Comparison of ENCODE assay signal across 8 cellular contexts in the genomic region with DNA sequence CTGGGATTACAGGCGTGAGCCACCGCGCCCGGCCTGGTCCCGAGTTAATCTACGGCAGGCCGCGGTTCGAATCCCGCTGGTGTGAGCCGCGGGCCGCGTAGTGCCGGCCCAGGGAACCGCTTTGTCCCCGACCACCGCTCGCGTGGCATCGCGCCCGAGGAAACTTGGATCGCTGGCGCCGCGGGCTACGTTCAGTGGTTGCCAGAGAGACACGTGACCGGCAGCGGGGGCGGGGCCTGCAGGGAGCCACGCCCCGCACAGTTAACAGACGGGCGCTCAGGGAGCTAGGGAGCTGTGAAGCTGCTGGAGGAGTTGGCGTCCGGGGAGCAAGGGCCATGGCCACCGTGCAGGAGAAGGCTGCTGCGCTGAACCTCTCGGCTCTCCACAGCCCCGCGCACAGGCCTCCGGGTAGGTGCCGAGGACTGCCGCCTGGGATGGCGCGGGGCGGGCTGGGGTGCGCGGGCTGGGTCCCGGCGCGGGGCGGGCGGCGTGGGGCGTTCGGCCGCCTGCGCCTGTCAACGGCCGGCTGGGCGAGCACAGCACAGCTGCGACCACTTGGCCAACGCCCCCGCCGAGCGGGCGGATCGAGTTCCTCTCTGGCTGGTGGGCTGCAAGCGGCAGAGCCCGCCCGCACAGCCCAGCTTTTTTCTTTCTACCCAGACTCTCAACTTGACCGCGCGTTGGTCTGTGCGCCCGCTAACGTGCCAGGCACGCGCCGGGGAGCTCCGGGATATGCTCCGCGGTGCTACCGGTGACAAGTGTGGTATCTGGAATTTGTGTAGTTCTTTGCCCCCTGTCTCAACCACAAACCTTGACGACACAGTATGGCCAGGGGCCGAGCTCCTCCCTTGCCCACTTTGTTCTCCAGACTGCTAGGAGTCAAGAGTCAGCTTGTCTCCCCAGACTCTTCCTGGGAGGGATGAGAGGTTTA. TPM values are rescaled to one million over a fixed set of nuclear protein-coding genes. Genes with fewer than 3 reads are reported as not detected.
DNase-seq lines count a peak whose midpoint lies in the region; ATAC-seq and TF ChIP-seq lines count a peak whose summit lies in the region.

Gene DEPDC7, plus strand, starts transcription at position 258 of the 931 bp plus-strand sequence. Its CDS starts 78 bp downstream, at position 336.

- WGBS in psoas muscle, 3 donors: 2 to 3% (median 2%) methylated on average over 70 to 89 of the region's 89 CpGs

- H3K36me3 ChIP-seq in psoas muscle (ENCODE audit: insufficient read depth in 1 of 2, low read depth in 1 of 2): no peaks in the 10 kb centered on the region

- H3K4me3 ChIP-seq in GM08714 (ENCODE audit: low read length) (peak within 1 kb of the TSS; percentile 71; the same call in 1 of the 2 replicates), psoas muscle (peak within 1 kb of the TSS; percentile 73)

- H3K27ac ChIP-seq in psoas muscle: peak within 1 kb of the TSS; percentile 78

- H3K9me3 ChIP-seq in psoas muscle: no peaks in the 10 kb centered on the region

- H3K4me3 Mint-ChIP-seq in T-helper 1 cell treated with Interleukin-12 subunit alpha and Interleukin-12 subunit beta and Interleukin-4 antibody, amounts not matched to agents 30 μg/mL and 1 μg/mL, for 36 hours: peak within 1 kb of the TSS; percentile 80

- H3K9me3 Mint-ChIP-seq in T-helper 1 cell treated with Interleukin-12 subunit alpha and Interleukin-12 subunit beta and Interleukin-4 antibody, amounts not matched to agents 30 μg/mL and 1 μg/mL, for 36 hours: no peaks in the 10 kb centered on the region

- CTCF ChIA-PET in HEK293T (lab: Yijun Ruan, JAX): no interaction called here

- POLR2A ChIA-PET in HEK293T (lab: Yijun Ruan, JAX): interaction anchor here (0.6 to 3.1 kb wide), 10 partner anchors 9 to 50 kb away, joined by 3 to 29 read pairs (median 4); partner anchors contain the start of gene TCP11L1

- no peak within 1 kb of the TSS for H3K27ac Mint-ChIP-seq in T-helper 1 cell treated with Interleukin-12 subunit alpha and Interleukin-12 subunit beta and Interleukin-4 antibody, amounts not matched to agents 30 μg/mL and 1 μg/mL, for 36 hours

- ATAC-seq in psoas muscle: peak; percentile 97 to 98 (median 97)

- H3K36me3 Mint-ChIP-seq in T-helper 1 cell treated with Interleukin-12 subunit alpha and Interleukin-12 subunit beta and Interleukin-4 antibody, amounts not matched to agents 30 μg/mL and 1 μg/mL, for 36 hours (ENCODE audit: low read depth): peaks cover 1% of the 10 kb centered on the region

- DNase-seq in HEK293T (ENCODE audit: extremely low spot score) (peak; percentile 96), NCI-H128 (lab: John Stamatoyannopoulos, UW; ENCODE audit: unreplicated experiment) (peak; percentile 73), anterior cingulate cortex (lab: John Stamatoyannopoulos, UW) (peak in 57 of 58 donors; percentile 8 to 94 (median 83)), hepatic stellate cell (ENCODE audit: low spot score) (peak; percentile 82), psoas muscle (peak; percentile 88 to 94), ureter (ENCODE audit: low spot score) (peak; percentile 83)

- H3K4me1 Mint-ChIP-seq in T-helper 1 cell treated with Interleukin-12 subunit alpha and Interleukin-12 subunit beta and Interleukin-4 antibody, amounts not matched to agents 30 μg/mL and 1 μg/mL, for 36 hours (ENCODE audit: low read depth): peaks cover 15% of the 10 kb centered on the region

- no peaks in the 10 kb centered on the region for H3K27me3 ChIP-seq in psoas muscle (ENCODE audit: insufficient read depth in 3 of 3, low read length in 2 of 3)

- intact Hi-C loops in psoas muscle (cut with DNase I): no loop called here

- peaks cover 20% of the 10 kb centered on the region for H3K4me1 ChIP-seq in psoas muscle

- H3K27me3 Mint-ChIP-seq in T-helper 1 cell treated with Interleukin-12 subunit alpha and Interleukin-12 subunit beta and Interleukin-4 antibody, amounts not matched to agents 30 μg/mL and 1 μg/mL, for 36 hours (ENCODE audit: low read depth): peaks cover 74% of the 10 kb centered on the region

- TF ChIP-seq CTCF in psoas muscle (IDR thresholded peaks at IDR 0.05): no peak

TF ChIP-seq in HEK293T, 16 proteins besides CTCF, POLR2A, EP300 and RAD21:
- TF ChIP-seq FOXK2 (IDR thresholded peaks at IDR 0.05) (no peak), TARDBP (IDR thresholded peaks at IDR 0.05) (no peak), NFRKB (IDR thresholded peaks at IDR 0.05) (no peak), LEF1 (IDR thresholded peaks at IDR 0.05; ENCODE audit: borderline replicate concordance) (no peak), SUZ12 (IDR thresholded peaks at IDR 0.05) (no peak), SP1 (IDR thresholded peaks at IDR 0.05) (no peak), ZNF384 (IDR thresholded peaks at IDR 0.05) (no peak), ELF4 (IDR thresholded peaks at IDR 0.05) (no peak; the same call in 1 of the 2 replicates), PKNOX1 (IDR thresholded peaks at IDR 0.05) (peak; percentile 79), BHLHE40 (IDR thresholded peaks at IDR 0.05; ENCODE audit: borderline replicate concordance) (no peak), ARNT (IDR thresholded peaks at IDR 0.05) (no peak), FOXM1 (IDR thresholded peaks at IDR 0.05; ENCODE audit: borderline replicate concordance) (no peak), HDGF (IDR thresholded peaks at IDR 0.05; ENCODE audit: borderline replicate concordance) (no peak), CTBP1 (IDR thresholded peaks at IDR 0.05; ENCODE audit: borderline replicate concordance) (no peak), FOXA1 (IDR thresholded peaks at IDR 0.05) (no peak), L3MBTL2 (conservative IDR thresholded peaks at IDR 0.05) (peak; percentile 99)

RNA-seq across cellular contexts. Expression of gene DEPDC7, which starts in this region (rescaled TPM):
- 1 to 10 TPM; 1.5 to 4.5 (median 2.6) TPM for total RNA-seq in psoas muscle
- polyA plus RNA-seq in psoas muscle: 1 to 10 TPM; 2.2 to 6.3 (median 4.8) TPM
- total RNA-seq in ureter: 0.86 TPM

Comparison
In these comparisons a context has a peak if more than half of its experiments do, and no peak if none do; other contexts are left out.
1. Peak in every context shown above with its lines: DNase-seq, ATAC-seq, H3K4me3 ChIP-seq and H3K27ac ChIP-seq.
2. Peak in DNase-seq in ureter; RNA of the gene not detected or under 1 TPM.